1 cellular context compared by ENCODE assay signal in the genomic region with DNA sequence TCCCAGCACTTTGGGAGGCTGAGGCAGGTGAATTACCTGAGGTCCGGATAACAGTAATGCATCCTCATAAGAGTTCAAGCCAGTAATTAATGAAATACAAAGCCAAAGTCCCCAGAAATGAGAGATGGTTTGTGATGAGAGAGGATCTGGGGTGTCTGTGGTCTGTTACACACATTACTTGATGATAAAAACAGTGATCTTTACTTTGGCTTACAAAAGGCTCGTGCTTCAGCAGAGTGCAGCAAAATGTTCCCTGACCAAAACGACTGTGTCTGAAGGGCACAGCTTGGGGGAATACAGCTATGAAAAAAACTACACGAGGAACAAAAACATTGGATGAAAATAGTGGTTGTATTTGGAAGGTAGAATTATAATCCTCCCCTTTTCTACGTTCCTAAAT.
A peak's percentile ranks its signal among the peaks of the same experiment; 100 is the strongest.
TF ChIP-seq lines count a peak whose summit lies in the region.

No MANE protein-coding gene starts in this region.

TF ChIP-seq in K562, 482 proteins besides CTCF, POLR2A, EP300 and RAD21 (continued from another document):
- TF ChIP-seq HES1 (IDR thresholded peaks at IDR 0.05; ENCODE audit: low read depth) = 0 out of 2 replicates have a peak, but pooled peaks have one; percentile 3
TF ChIP-seq in K562: peak in this region for 1.
